ENCODE assay signal across 19 cellular contexts in the genomic region with DNA sequence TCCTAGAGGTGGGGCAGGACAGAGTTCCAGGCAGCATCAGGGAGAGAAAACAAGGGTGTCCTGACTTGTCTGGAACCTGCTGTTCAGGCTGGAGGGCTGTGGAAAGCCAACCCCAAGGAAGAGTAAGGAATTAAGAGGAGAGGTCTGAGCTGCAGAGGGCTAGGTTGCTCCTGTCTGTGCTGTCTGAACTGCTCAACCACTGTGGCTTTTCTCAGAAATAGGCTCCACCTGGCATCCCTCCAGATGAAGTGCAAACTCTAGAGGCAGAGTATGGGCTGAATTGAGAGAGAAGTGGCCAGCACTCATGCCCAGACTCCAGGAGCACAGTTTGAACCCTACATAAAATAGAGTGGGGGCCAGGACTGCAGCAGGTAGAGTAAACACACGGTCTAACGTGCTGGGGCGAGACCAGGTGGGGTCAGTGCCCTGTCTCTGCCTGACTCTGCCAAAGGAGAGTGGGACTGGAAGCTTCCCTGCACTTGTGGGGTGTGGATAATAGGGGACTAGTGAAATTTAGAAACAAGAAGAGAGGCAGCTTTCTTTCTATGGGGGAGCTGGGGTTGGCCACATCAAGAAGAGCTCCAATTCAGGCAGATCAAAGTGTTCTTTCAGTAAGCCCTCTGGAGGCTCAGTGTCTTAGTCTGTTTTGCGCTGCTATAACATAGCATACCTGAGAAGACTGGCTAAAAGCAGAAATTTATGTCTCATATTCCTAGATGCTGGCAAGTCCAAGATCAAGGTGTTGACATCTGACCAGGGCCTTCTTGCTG. TPM values are rescaled to one million over a fixed set of nuclear protein-coding genes. Genes with fewer than 3 reads are reported as not detected.
DNase-seq lines count a peak whose midpoint lies in the region; ATAC-seq and TF ChIP-seq lines count a peak whose summit lies in the region.
"Had no signal": no experiment of that assay in that cellular context is flagged by ENCODE, and none has a peak within 500 bp of the region (broad histone marks: within the 10 kb centered on the region; RNA-seq: fewer than 3 reads in every experiment).

No MANE protein-coding gene starts in this region.

- no peak for ATAC-seq in GM19035 (IDR thresholded peaks at IDR 0.05; ENCODE audit: unreplicated experiment)
- ATAC-seq: K562, T-cell had no signal

- no peak overlapping the region for H3K27ac Mint-ChIP-seq in activated CD4-positive, alpha-beta T cell treated with anti-CD3 and anti-CD28 coated beads, Interleukin-2, amount 10 ng/mL, durations not matched to agents 7 days and 5 days
- peak overlapping the region; percentile 40 for H3K27ac Mint-ChIP-seq in neural crest cell (ENCODE audit: unreplicated experiment)
- H3K27ac Mint-ChIP-seq: CD14-positive monocyte, T-cell had no signal

- no peak for TF ChIP-seq CTCF in neural crest cell (conservative IDR thresholded peaks at IDR 0.05)

- no peak overlapping the region for H3K4me3 Mint-ChIP-seq in activated CD4-positive, alpha-beta T cell treated with anti-CD3 and anti-CD28 coated beads, Interleukin-2, amount 10 ng/mL, durations not matched to agents 7 days and 5 days
- no peak overlapping the region for H3K4me3 Mint-ChIP-seq in neural crest cell
- H3K4me3 Mint-ChIP-seq: T-cell had no signal

- H3K4me3 ChIP-seq in Jurkat, Clone E6-1 (ENCODE audit: low read length), result no peak overlapping the region
- H3K4me3 ChIP-seq: K562, SK-N-MC had no signal

- H3K27me3 Mint-ChIP-seq in activated CD4-positive, alpha-beta T cell treated with anti-CD3 and anti-CD28 coated beads, Interleukin-2, amount 10 ng/mL, durations not matched to agents 7 days and 5 days, result peaks cover 6% of the 10 kb centered on the region
- H3K27me3 Mint-ChIP-seq in neural crest cell (ENCODE audit: low read depth), result no peaks in the 10 kb centered on the region

- H3K9me3 Mint-ChIP-seq in activated CD4-positive, alpha-beta T cell treated with anti-CD3 and anti-CD28 coated beads, Interleukin-2, amount 10 ng/mL, durations not matched to agents 7 days and 5 days, result no peaks in the 10 kb centered on the region
- peaks cover 4% of the 10 kb centered on the region for H3K9me3 Mint-ChIP-seq in neural crest cell
- H3K9me3 Mint-ChIP-seq: T-cell had no signal

- H3K36me3 Mint-ChIP-seq in activated CD4-positive, alpha-beta T cell treated with anti-CD3 and anti-CD28 coated beads, Interleukin-2, amount 10 ng/mL, durations not matched to agents 7 days and 5 days (ENCODE audit: low read depth), result no peaks in the 10 kb centered on the region
- H3K36me3 Mint-ChIP-seq in neural crest cell (ENCODE audit: low read depth), result no peaks in the 10 kb centered on the region
- H3K36me3 Mint-ChIP-seq: CD14-positive monocyte, T-cell had no signal

- peak; percentile 26 for DNase-seq in activated CD4-positive, alpha-beta T cell treated with anti-CD3 and anti-CD28 coated beads, Interleukin-2, amount 10 ng/mL, durations not matched to agents 7 days and 5 days
- DNase-seq in activated CD4-positive, alpha-beta T cell treated with anti-CD3 and anti-CD28 coated beads for 4 hours, result no peak
- DNase-seq in Jurkat, Clone E6-1 (ENCODE audit: low read depth, low spot score), result peak; percentile 76
- peak; percentile 84 for DNase-seq in OCI-M1 (lab: John Stamatoyannopoulos, UW)
- no peak for DNase-seq in neural crest cell (ENCODE audit: low read depth, low spot score)
- DNase-seq in NCI-H2196 treated with DMSO at 0.1 percent for 48 hours (lab: John Stamatoyannopoulos, UW; ENCODE audit: unreplicated experiment), result no peak
- no peak for DNase-seq in iPS-NIHi11 (ENCODE audit: low spot score)
- DNase-seq: COR-L47, HCEC 1CT, NCI-H146, NCI-H2081, NCI-H226, NCI-H526 treated with DMSO at 0.1 percent for 48 hours, Right ventricle myocardium superior, T-cell had no signal

- POLR2A ChIA-PET in activated CD4-positive, alpha-beta T cell treated with anti-CD3 and anti-CD28 coated beads, Interleukin-2, amount 10 ng/mL, durations not matched to agents 7 days and 5 days (lab: Charles Lee), result interaction anchor here (0.6 kb wide), 1 partner anchor 193 kb away, joined by 3 read pairs; no protein-coding TSS in a partner anchor

- CTCF ChIA-PET in activated CD4-positive, alpha-beta T cell treated with anti-CD3 and anti-CD28 coated beads, Interleukin-2, amount 10 ng/mL, durations not matched to agents 7 days and 5 days (lab: Charles Lee), result interaction anchor here (0.5 kb wide), 1 partner anchor 1036 kb away, joined by 3 read pairs; no protein-coding TSS in a partner anchor

- peaks cover 21% of the 10 kb centered on the region for H3K4me1 Mint-ChIP-seq in activated CD4-positive, alpha-beta T cell treated with anti-CD3 and anti-CD28 coated beads, Interleukin-2, amount 10 ng/mL, durations not matched to agents 7 days and 5 days
- peaks cover 3% of the 10 kb centered on the region for H3K4me1 Mint-ChIP-seq in neural crest cell

RNA-seq across cellular contexts. Expression of a gene that starts 28.0 kb away (rescaled TPM):
- under 1 TPM; 0.23 to 0.79 TPM for total RNA-seq in activated CD4-positive, alpha-beta T cell treated with anti-CD3 and anti-CD28 coated beads, Interleukin-2, amount 10 ng/mL, durations not matched to agents 7 days and 5 days
- polyA plus RNA-seq in Jurkat, Clone E6-1 (2012; ENCODE audit: insufficient read depth, insufficient read length), result 1.3 TPM
- total RNA-seq in neural crest cell, result 7.9 and 9.6 TPM in 2 replicates
- total RNA-seq: T-cell had no signal

Comparison
In these comparisons a context has a peak if more than half of its experiments do, and no peak if none do; other contexts are left out.
1. DNase-seq: peak in activated CD4-positive, alpha-beta T cell treated with anti-CD3 and anti-CD28 coated beads, Interleukin-2, amount 10 ng/mL, durations not matched to agents 7 days and 5 days (single experiment), Jurkat, Clone E6-1 (single experiment) and OCI-M1 (single experiment); none in activated CD4-positive, alpha-beta T cell treated with anti-CD3 and anti-CD28 coated beads for 4 hours (0 of 2), neural crest cell (single experiment), NCI-H2196 treated with DMSO at 0.1 percent for 48 hours (single experiment) and iPS-NIHi11 (single experiment).